8 cellular contexts compared by ENCODE assay signal in the genomic region with DNA sequence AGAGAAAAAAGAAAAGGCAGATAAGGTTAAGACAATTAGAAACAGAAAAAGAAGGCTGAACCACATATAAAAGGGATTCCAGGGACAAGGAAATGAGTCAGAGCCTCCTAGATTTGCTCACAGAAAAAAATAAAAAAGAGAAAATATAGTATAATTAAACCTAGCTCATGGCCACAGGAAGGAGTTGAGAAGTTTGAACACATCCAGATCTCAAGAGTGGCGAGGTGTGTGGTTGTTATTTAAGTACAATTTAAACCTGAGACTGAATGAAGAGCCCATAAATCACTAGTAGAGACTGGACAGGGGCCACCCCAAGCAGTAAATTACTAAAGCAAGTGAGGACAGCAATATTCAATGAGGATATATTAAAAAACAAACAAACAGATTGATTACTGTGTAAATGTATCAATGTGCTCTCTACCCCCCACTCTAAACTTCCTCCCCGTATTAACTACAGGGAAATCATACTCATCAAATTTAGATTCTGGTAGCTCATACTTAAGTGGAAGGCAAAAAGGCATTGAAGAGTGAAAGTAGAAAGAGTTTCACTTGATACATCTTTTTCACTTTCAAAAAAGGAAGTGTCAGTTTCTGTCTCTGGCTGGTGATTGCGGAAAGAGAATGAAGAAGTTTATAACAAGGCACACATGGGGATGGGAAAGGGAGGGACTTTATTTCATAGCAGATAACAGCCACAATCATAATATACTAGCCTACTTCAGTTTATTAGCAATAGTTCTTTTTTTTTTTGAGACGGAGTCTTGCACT. TPM values are rescaled to one million over a fixed set of nuclear protein-coding genes. Genes with fewer than 3 reads are reported as not detected.
A peak's percentile ranks its signal among the peaks of the same experiment; 100 is the strongest.
DNase-seq lines count a peak whose midpoint lies in the region; ATAC-seq and TF ChIP-seq lines count a peak whose summit lies in the region.
"Had no signal": no experiment of that assay in that cellular context is flagged by ENCODE, and none has a peak within 500 bp of the region (broad histone marks: within the 10 kb centered on the region; RNA-seq: fewer than 3 reads in every experiment).

No MANE protein-coding gene starts in this region.

- peak; percentile 98 for ATAC-seq in GM18858 (IDR thresholded peaks at IDR 0.05; ENCODE audit: unreplicated experiment)

- H3F3A ChIP-seq in neural progenitor cell (ENCODE audit: low read depth) = no peaks in the 10 kb centered on the region

- H3K4me1 Mint-ChIP-seq in HFFc6 (ENCODE audit: low read depth) = peaks cover 19% of the 10 kb centered on the region
- H3K4me1 Mint-ChIP-seq in neural progenitor cell = peaks cover 8% of the 10 kb centered on the region

- no peak overlapping the region for H3K4me3 ChIP-seq in epithelial cell of esophagus (ENCODE audit: low read length)
- no peak overlapping the region for H3K4me3 ChIP-seq in neural progenitor cell
- H3K4me3 ChIP-seq in ovary = no peak overlapping the region
- H3K4me3 ChIP-seq in testis = no peak overlapping the region

- H3K79me2 ChIP-seq in neural progenitor cell (ENCODE audit: low read depth) = no peaks in the 10 kb centered on the region

- TF ChIP-seq CTCF in HFFc6 (IDR thresholded peaks at IDR 0.05) (no peak), epithelial cell of esophagus (IDR thresholded peaks at IDR 0.05; ENCODE audit: insufficient read depth, low read depth, low read length, missing control alignments) (no peak), neural progenitor cell (IDR thresholded peaks at IDR 0.05) (no peak), ovary (IDR thresholded peaks at IDR 0.05) (no peak), testis (IDR thresholded peaks at IDR 0.05) (no peak)

- 50 to 57% (median 57%) methylated on average over 4 of the region's 4 CpGs for WGBS in ovary, 3 donors
- 65 to 68% methylated on average over 4 of the region's 4 CpGs for WGBS in testis, 2 donors

- H4K20me1 ChIP-seq in neural progenitor cell (ENCODE audit: low read depth) = no peaks in the 10 kb centered on the region

- no peak overlapping the region for H2AFZ ChIP-seq in neural progenitor cell (replicated peaks)

- TF ChIP-seq EP300 in ovary (IDR thresholded peaks at IDR 0.05) = no peak

- H3K9me3 ChIP-seq in neural progenitor cell (ENCODE audit: low read depth) (no peaks in the 10 kb centered on the region), ovary (no peaks in the 10 kb centered on the region), testis (no peaks in the 10 kb centered on the region)

- H3K4me3 Mint-ChIP-seq in HFFc6 (peak overlapping the region; percentile 41), neural progenitor cell (no peak overlapping the region)

- no peaks in the 10 kb centered on the region for H3K27me3 ChIP-seq in neural progenitor cell
- H3K27me3 ChIP-seq in ovary = no peaks in the 10 kb centered on the region
- no peaks in the 10 kb centered on the region for H3K27me3 ChIP-seq in testis

- TF ChIP-seq POLR2A in ovary (IDR thresholded peaks at IDR 0.05) = no peak
- TF ChIP-seq POLR2A in testis (IDR thresholded peaks at IDR 0.05) = no peak

- H3K27me3 Mint-ChIP-seq in HFFc6 (ENCODE audit: insufficient read depth) = no peaks in the 10 kb centered on the region; the same call in none of the 2 replicates
- no peaks in the 10 kb centered on the region for H3K27me3 Mint-ChIP-seq in neural progenitor cell (ENCODE audit: insufficient read depth, low read depth)

- intact Hi-C loops in ovary (cut with DNase I) (no loop called here), testis (cut with DNase I; ENCODE audit: low total_unique reads) (loop anchor here (10.0 kb wide), 1 partner anchor 241 kb away; no protein-coding TSS in a partner anchor)

- no peaks in the 10 kb centered on the region for H3K4me1 ChIP-seq in neural progenitor cell
- no peaks in the 10 kb centered on the region for H3K4me1 ChIP-seq in ovary (ENCODE audit: insufficient read depth)
- H3K4me1 ChIP-seq in testis = no peaks in the 10 kb centered on the region

- H3K4me2 ChIP-seq in neural progenitor cell = no peak overlapping the region

- peak overlapping the region; percentile 56 for H3K27ac Mint-ChIP-seq in HFFc6
- H3K27ac Mint-ChIP-seq in neural progenitor cell = no peak overlapping the region

- H3K27ac ChIP-seq in neural progenitor cell (no peak overlapping the region), ovary (no peak overlapping the region), testis (no peak overlapping the region)
- H3K27ac ChIP-seq: VCaP had no signal

- no peak overlapping the region for H3K9ac ChIP-seq in neural progenitor cell

- DNase-seq in HFFc6 = peak; percentile 25
- DNase-seq in MV-4-11 (lab: John Stamatoyannopoulos, UW) = peak; percentile 86
- peak; percentile 12 for DNase-seq in epithelial cell of esophagus (ENCODE audit: low read depth)
- no peak for DNase-seq in neural progenitor cell (ENCODE audit: low spot score)
- DNase-seq in ovary = no peak
- no peak for DNase-seq in testis

- no peaks in the 10 kb centered on the region for H3K9me3 Mint-ChIP-seq in HFFc6
- peaks cover 8% of the 10 kb centered on the region for H3K9me3 Mint-ChIP-seq in neural progenitor cell

- H3K36me3 ChIP-seq in neural progenitor cell (no peaks in the 10 kb centered on the region), ovary (no peaks in the 10 kb centered on the region), testis (ENCODE audit: low read depth, missing control alignments) (no peaks in the 10 kb centered on the region)

- no peaks in the 10 kb centered on the region for H3K36me3 Mint-ChIP-seq in HFFc6 (ENCODE audit: low read depth)
- no peaks in the 10 kb centered on the region for H3K36me3 Mint-ChIP-seq in neural progenitor cell

RNA-seq across cellular contexts. Expression of a gene that starts 49.3 kb away (rescaled TPM):
- 10 to 100 TPM; 35.2 to 43.3 (median 38.4) TPM for total RNA-seq in HFFc6 (2021; fragmentation: NEBNext Ultra II Directional; extraction: Animal tissue kit (Norgen Biotek cat#: 25700))
- total RNA-seq in neural progenitor cell (ENCODE audit: low replicate concordance) (54.9 and 62.1 TPM in 2 replicates), ovary (10 to 100 TPM; 38.9 to 66.1 (median 56.9) TPM), testis (10 to 100 TPM; 65.5 to 70.5 TPM)
- polyA plus RNA-seq in ovary (10 to 100 TPM; 21.9 to 40.2 TPM), testis (ENCODE audit: insufficient read depth, low read depth, low replicate concordance) (44.7 TPM)

Comparison
In these comparisons a context has a peak if more than half of its experiments do, and no peak if none do; other contexts are left out.
1. DNase-seq: peak in HFFc6 (single experiment), MV-4-11 (single experiment) and epithelial cell of esophagus (single experiment); none in neural progenitor cell (single experiment), ovary (0 of 5) and testis (single experiment).